Comparison of ENCODE assay signal across 15 cellular contexts in the genomic region with DNA sequence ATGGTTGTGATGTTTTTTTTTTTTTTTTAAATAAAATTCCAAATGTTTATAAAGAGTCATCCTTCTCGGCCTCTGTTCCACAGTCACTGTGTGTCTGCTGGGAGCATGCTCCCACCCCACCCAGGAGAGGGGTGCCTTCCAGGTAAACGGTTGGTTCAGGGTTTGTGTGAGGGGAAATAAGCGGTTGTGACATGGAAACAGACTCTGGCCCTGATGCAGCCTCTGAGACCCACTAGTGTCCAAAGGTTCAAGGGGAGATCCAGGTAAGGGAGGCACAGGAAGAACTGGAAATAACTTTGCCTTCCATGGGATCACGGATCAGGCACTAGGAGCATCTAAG. TPM values are rescaled to one million over a fixed set of nuclear protein-coding genes. Genes with fewer than 3 reads are reported as not detected.
DNase-seq lines count a peak whose midpoint lies in the region; ATAC-seq and TF ChIP-seq lines count a peak whose summit lies in the region.
"Had no signal": no experiment of that assay in that cellular context is flagged by ENCODE, and none has a peak within 500 bp of the region (broad histone marks: within the 10 kb centered on the region; RNA-seq: fewer than 3 reads in every experiment).

No MANE protein-coding gene starts in this region.

- no peak for TF ChIP-seq CTCF in Calu3 (IDR thresholded peaks at IDR 0.05; ENCODE audit: unreplicated experiment)
- no peak for TF ChIP-seq CTCF in brain (conservative IDR thresholded peaks at IDR 0.05)
- TF ChIP-seq CTCF in nephron progenitor cell (IDR thresholded peaks at IDR 0.05): no peak

- H3K27me3 Mint-ChIP-seq in Calu3 (ENCODE audit: unreplicated experiment) (no peaks in the 10 kb centered on the region), brain (no peaks in the 10 kb centered on the region), nephron progenitor cell (ENCODE audit: low read depth, poor library complexity) (no peaks in the 10 kb centered on the region)

- CTCF ChIA-PET in Calu3 (lab: Charles Lee) (no interaction called here), HEK293T (lab: Yijun Ruan, JAX) (no interaction called here)

- intact Hi-C loops in Calu3 (cut with micrococcal nuclease; ENCODE audit: unreplicated experiment): no loop called here

- H3K4me1 Mint-ChIP-seq in Calu3 (ENCODE audit: low read depth, unreplicated experiment): no peaks in the 10 kb centered on the region
- peaks cover 11% of the 10 kb centered on the region for H3K4me1 Mint-ChIP-seq in brain
- H3K4me1 Mint-ChIP-seq in nephron progenitor cell: peaks cover 15% of the 10 kb centered on the region

- no peak for ATAC-seq in GM18519 (IDR thresholded peaks at IDR 0.05; ENCODE audit: low FRiP score, unreplicated experiment)
- ATAC-seq: CD8-positive, alpha-beta T cell had no signal

- POLR2A ChIA-PET in HEK293T (lab: Yijun Ruan, JAX): no interaction called here

- BruUV-seq in Calu3 (replicated peaks; lab: Mats Ljungman, UMichigan): no TSS peak

- H3K27ac Mint-ChIP-seq in Calu3 (ENCODE audit: unreplicated experiment) (peak overlapping the region; percentile 46), brain (peak overlapping the region in 3 of 5 experiments; percentile 6 to 80 (median 39)), nephron progenitor cell (peak overlapping the region; percentile 31)
- H3K27ac Mint-ChIP-seq: CD8-positive, alpha-beta T cell had no signal

- no peak overlapping the region for H3K4me3 Mint-ChIP-seq in Calu3 (ENCODE audit: low read depth, unreplicated experiment)
- no peak overlapping the region for H3K4me3 Mint-ChIP-seq in brain
- no peak overlapping the region for H3K4me3 Mint-ChIP-seq in nephron progenitor cell
- H3K4me3 Mint-ChIP-seq: CD8-positive, alpha-beta T cell had no signal

- DNase-seq in Calu3: no peak
- DNase-seq in HEK293T (ENCODE audit: extremely low spot score): peak; percentile 8
- no peak for DNase-seq in nephron progenitor cell
- DNase-seq in DMS153 treated with DMSO at 0.1 percent for 48 hours (lab: John Stamatoyannopoulos, UW; ENCODE audit: unreplicated experiment): no peak
- DNase-seq in NCI-H82 (lab: John Stamatoyannopoulos, UW): no peak
- DNase-seq: BE2C; CD8-positive, alpha-beta T cell; HCEC 1CT; KG1; NCI-H1092; NCI-H345; PC-3 had no signal

- no peaks in the 10 kb centered on the region for H3K9me3 Mint-ChIP-seq in Calu3 (ENCODE audit: low read depth, unreplicated experiment)
- H3K9me3 Mint-ChIP-seq in brain: no peaks in the 10 kb centered on the region
- no peaks in the 10 kb centered on the region for H3K9me3 Mint-ChIP-seq in nephron progenitor cell
- H3K9me3 Mint-ChIP-seq: CD8-positive, alpha-beta T cell had no signal

- H3K36me3 Mint-ChIP-seq in Calu3 (ENCODE audit: insufficient read depth, unreplicated experiment) (peaks cover 83% of the 10 kb centered on the region), brain (peaks cover 48% of the 10 kb centered on the region), nephron progenitor cell (ENCODE audit: low read depth) (peaks cover 56% of the 10 kb centered on the region)

TF ChIP-seq in HEK293T, 16 proteins besides CTCF, POLR2A, EP300 and RAD21:
- no peak for TF ChIP-seq LEF1 (IDR thresholded peaks at IDR 0.05; ENCODE audit: borderline replicate concordance)
- no peak for TF ChIP-seq FOXK2 (IDR thresholded peaks at IDR 0.05)
- TF ChIP-seq SUZ12 (IDR thresholded peaks at IDR 0.05): no peak
- TF ChIP-seq SP1 (IDR thresholded peaks at IDR 0.05): no peak
- TF ChIP-seq FOXM1 (IDR thresholded peaks at IDR 0.05; ENCODE audit: borderline replicate concordance): no peak
TF ChIP-seq in HEK293T: peak in this region for 0.

RNA-seq across cellular contexts. Expression of a gene that starts 6.0 kb away (rescaled TPM):
- total RNA-seq in Calu3 (2022): 16.6 and 16.9 TPM in 2 replicates
- 20.4 TPM for polyA plus RNA-seq in brain (ENCODE audit: insufficient read depth, low read depth, low replicate concordance)
- total RNA-seq: CD8-positive, alpha-beta T cell had no signal

RNA-seq across cellular contexts. Expression of a gene that starts 15.1 kb away (rescaled TPM):
- total RNA-seq in Calu3 (2022): 1.6 and 2.2 TPM in 2 replicates
- 6.5 TPM for polyA plus RNA-seq in brain (ENCODE audit: insufficient read depth, low read depth, low replicate concordance)
- total RNA-seq: PC-3 had no signal
- polyA plus RNA-seq: AG04450 had no signal

RNA-seq across cellular contexts. Expression of a gene that starts 32.4 kb away (rescaled TPM):
- total RNA-seq in Calu3 (2022): 368 and 374 TPM in 2 replicates
- 173 TPM for polyA plus RNA-seq in brain (ENCODE audit: insufficient read depth, low read depth, low replicate concordance)

RNA-seq across cellular contexts. Expression of a gene that starts 32.7 kb away (rescaled TPM):
- 51.5 and 51.7 TPM in 2 replicates for total RNA-seq in Calu3 (2022)
- 20.4 TPM for polyA plus RNA-seq in brain (ENCODE audit: insufficient read depth, low read depth, low replicate concordance)
